1 cellular context compared by ENCODE assay signal in genomic region chr13:72782717-72783116, GRCh38.
TF ChIP-seq lines count a peak whose summit lies in the region.

No MANE protein-coding gene starts in this region.

TF ChIP-seq in WTC11, 78 proteins besides CTCF, POLR2A, EP300 and RAD21 (continued from another document):
- TF ChIP-seq USF1 (CRISPR knock-in tag; IDR thresholded peaks at IDR 0.05): no peak
- TF ChIP-seq ZNF671 (CRISPR knock-in tag; IDR thresholded peaks at IDR 0.05): no peak
- no peak for TF ChIP-seq JAZF1 (CRISPR knock-in tag; IDR thresholded peaks at IDR 0.05)
